1 cellular context compared by ENCODE assay signal in the genomic region with DNA sequence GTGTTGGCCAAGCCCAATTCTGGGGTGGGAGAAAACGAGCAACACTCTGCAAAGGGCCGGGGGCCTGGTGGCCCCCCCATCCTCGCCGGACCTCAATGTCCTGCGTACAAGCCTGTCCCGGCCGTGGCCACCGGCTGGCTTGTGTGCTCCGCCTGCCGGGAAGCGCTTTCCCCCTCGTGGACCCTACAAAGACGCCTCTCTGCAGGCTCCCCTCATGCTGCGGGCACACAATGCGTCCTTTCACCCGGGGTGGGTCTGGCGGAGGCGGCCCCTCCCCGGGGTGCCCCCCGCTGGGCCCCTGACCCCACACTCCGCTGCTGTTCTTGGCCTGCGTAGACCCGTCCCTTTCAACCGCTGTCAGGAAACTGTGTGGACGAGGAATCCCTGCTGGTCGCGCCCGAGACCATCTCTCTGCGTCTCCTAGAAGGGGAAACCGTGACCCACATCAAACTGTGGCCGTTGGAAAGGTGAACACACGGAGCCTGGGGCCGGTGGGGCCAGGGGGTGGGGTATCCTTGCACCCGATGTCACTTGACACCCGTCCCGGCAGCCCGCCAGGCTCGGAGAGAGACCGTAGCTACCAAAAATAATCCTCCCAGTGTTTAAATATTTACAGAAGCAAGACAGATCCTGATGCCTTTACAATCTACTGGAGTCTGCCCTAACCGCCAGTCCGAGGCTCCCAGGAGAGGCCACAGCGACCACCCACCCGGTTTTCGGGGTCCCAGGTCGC.
A peak's percentile ranks its signal among the peaks of the same experiment; 100 is the strongest.
TF ChIP-seq lines count a peak whose summit lies in the region.

No MANE protein-coding gene starts in this region.

TF ChIP-seq in HEK293, 187 proteins besides CTCF, POLR2A, EP300 and RAD21 (continued from another document and continues in another):
- no peak for TF ChIP-seq HOXD13 (CRISPR knock-in tag; IDR thresholded peaks at IDR 0.05; ENCODE audit: borderline replicate concordance)
- TF ChIP-seq, protein P1, sequence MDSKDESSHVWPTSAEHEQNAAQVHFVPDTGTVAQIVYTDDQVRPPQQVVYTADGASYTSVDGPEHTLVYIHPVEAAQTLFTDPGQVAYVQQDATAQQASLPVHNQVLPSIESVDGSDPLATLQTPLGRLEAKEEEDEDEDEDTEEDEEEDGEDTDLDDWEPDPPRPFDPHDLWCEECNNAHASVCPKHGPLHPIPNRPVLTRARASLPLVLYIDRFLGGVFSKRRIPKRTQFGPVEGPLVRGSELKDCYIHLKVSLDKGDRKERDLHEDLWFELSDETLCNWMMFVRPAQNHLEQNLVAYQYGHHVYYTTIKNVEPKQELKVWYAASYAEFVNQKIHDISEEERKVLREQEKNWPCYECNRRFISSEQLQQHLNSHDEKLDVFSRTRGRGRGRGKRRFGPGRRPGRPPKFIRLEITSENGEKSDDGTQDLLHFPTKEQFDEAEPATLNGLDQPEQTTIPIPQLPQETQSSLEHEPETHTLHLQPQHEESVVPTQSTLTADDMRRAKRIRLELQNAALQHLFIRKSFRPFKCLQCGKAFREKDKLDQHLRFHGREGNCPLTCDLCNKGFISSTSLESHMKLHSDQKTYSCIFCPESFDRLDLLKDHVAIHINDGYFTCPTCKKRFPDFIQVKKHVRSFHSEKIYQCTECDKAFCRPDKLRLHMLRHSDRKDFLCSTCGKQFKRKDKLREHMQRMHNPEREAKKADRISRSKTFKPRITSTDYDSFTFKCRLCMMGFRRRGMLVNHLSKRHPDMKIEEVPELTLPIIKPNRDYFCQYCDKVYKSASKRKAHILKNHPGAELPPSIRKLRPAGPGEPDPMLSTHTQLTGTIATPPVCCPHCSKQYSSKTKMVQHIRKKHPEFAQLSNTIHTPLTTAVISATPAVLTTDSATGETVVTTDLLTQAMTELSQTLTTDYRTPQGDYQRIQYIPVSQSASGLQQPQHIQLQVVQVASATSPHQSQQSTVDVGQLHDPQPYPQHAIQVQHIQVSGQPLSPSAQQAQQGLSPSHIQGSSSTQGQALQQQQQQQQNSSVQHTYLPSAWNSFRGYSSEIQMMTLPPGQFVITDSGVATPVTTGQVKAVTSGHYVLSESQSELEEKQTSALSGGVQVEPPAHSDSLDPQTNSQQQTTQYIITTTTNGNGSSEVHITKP (tag by site-specific recombination; IDR thresholded peaks at IDR 0.05): peak; percentile 91
- TF ChIP-seq, protein P2, sequence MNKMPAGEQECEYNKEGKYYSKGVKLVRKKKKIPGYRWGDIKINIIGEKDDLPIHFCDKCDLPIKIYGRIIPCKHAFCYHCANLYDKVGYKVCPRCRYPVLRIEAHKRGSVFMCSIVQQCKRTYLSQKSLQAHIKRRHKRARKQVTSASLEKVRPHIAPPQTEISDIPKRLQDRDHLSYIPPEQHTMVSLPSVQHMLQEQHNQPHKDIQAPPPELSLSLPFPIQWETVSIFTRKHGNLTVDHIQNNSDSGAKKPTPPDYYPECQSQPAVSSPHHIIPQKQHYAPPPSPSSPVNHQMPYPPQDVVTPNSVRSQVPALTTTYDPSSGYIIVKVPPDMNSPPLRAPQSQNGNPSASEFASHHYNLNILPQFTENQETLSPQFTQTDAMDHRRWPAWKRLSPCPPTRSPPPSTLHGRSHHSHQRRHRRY (tag by site-specific recombination; IDR thresholded peaks at IDR 0.05): peak; percentile 55; the same call in 1 of the 2 replicates
- TF ChIP-seq, protein P3, sequence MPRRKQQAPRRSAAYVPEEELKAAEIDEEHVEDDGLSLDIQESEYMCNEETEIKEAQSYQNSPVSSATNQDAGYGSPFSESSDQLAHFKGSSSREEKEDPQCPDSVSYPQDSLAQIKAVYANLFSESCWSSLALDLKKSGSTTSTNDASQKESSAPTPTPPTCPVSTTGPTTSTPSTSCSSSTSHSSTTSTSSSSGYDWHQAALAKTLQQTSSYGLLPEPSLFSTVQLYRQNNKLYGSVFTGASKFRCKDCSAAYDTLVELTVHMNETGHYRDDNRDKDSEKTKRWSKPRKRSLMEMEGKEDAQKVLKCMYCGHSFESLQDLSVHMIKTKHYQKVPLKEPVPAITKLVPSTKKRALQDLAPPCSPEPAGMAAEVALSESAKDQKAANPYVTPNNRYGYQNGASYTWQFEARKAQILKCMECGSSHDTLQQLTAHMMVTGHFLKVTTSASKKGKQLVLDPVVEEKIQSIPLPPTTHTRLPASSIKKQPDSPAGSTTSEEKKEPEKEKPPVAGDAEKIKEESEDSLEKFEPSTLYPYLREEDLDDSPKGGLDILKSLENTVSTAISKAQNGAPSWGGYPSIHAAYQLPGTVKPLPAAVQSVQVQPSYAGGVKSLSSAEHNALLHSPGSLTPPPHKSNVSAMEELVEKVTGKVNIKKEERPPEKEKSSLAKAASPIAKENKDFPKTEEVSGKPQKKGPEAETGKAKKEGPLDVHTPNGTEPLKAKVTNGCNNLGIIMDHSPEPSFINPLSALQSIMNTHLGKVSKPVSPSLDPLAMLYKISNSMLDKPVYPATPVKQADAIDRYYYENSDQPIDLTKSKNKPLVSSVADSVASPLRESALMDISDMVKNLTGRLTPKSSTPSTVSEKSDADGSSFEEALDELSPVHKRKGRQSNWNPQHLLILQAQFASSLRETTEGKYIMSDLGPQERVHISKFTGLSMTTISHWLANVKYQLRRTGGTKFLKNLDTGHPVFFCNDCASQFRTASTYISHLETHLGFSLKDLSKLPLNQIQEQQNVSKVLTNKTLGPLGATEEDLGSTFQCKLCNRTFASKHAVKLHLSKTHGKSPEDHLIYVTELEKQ (tag by site-specific recombination; IDR thresholded peaks at IDR 0.05; ENCODE audit: borderline replicate concordance): 0 out of 2 replicates have a peak, but pooled peaks have one; percentile 3
- TF ChIP-seq ZNF629 (tag by site-specific recombination; IDR thresholded peaks at IDR 0.05): peak; percentile 50; the same call in 1 of the 2 replicates
- TF ChIP-seq ZNF792 (tag by site-specific recombination; IDR thresholded peaks at IDR 0.05): no peak
- TF ChIP-seq, protein P4, sequence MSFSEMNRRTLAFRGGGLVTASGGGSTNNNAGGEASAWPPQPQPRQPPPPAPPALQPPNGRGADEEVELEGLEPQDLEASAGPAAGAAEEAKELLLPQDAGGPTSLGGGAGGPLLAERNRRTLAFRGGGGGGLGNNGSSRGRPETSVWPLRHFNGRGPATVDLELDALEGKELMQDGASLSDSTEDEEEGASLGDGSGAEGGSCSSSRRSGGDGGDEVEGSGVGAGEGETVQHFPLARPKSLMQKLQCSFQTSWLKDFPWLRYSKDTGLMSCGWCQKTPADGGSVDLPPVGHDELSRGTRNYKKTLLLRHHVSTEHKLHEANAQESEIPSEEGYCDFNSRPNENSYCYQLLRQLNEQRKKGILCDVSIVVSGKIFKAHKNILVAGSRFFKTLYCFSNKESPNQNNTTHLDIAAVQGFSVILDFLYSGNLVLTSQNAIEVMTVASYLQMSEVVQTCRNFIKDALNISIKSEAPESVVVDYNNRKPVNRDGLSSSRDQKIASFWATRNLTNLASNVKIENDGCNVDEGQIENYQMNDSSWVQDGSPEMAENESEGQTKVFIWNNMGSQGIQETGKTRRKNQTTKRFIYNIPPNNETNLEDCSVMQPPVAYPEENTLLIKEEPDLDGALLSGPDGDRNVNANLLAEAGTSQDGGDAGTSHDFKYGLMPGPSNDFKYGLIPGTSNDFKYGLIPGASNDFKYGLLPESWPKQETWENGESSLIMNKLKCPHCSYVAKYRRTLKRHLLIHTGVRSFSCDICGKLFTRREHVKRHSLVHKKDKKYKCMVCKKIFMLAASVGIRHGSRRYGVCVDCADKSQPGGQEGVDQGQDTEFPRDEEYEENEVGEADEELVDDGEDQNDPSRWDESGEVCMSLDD (tag by site-specific recombination; IDR thresholded peaks at IDR 0.05): peak; percentile 82; the same call in 1 of the 2 replicates
- TF ChIP-seq ZNF2 (tag by site-specific recombination; IDR thresholded peaks at IDR 0.05): 0 out of 2 replicates have a peak, but pooled peaks have one; percentile 26
- peak; percentile 71 for TF ChIP-seq ZBTB8A (tag by site-specific recombination; IDR thresholded peaks at IDR 0.05)
- TF ChIP-seq GLIS1 (tag by site-specific recombination; IDR thresholded peaks at IDR 0.05): peak; percentile 95
- TF ChIP-seq SP3 (tag by site-specific recombination; IDR thresholded peaks at IDR 0.05): peak; percentile 44; the same call in 1 of the 2 replicates
- TF ChIP-seq ZNF670 (tag by site-specific recombination; IDR thresholded peaks at IDR 0.05; ENCODE audit: low read depth): no peak
- peak; percentile 72; the same call in 1 of the 2 replicates for TF ChIP-seq ZBTB7A (tag by site-specific recombination; IDR thresholded peaks at IDR 0.05; ENCODE audit: low read depth)
- peak; percentile 97 for TF ChIP-seq ZFP69B (tag by site-specific recombination; IDR thresholded peaks at IDR 0.05)
- no peak for TF ChIP-seq ZNF777 (tag by site-specific recombination; IDR thresholded peaks at IDR 0.05; ENCODE audit: borderline replicate concordance)
- TF ChIP-seq, protein P5, sequence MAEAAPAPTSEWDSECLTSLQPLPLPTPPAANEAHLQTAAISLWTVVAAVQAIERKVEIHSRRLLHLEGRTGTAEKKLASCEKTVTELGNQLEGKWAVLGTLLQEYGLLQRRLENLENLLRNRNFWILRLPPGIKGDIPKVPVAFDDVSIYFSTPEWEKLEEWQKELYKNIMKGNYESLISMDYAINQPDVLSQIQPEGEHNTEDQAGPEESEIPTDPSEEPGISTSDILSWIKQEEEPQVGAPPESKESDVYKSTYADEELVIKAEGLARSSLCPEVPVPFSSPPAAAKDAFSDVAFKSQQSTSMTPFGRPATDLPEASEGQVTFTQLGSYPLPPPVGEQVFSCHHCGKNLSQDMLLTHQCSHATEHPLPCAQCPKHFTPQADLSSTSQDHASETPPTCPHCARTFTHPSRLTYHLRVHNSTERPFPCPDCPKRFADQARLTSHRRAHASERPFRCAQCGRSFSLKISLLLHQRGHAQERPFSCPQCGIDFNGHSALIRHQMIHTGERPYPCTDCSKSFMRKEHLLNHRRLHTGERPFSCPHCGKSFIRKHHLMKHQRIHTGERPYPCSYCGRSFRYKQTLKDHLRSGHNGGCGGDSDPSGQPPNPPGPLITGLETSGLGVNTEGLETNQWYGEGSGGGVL (tag by site-specific recombination; IDR thresholded peaks at IDR 0.05): peak; percentile 95
- peak; percentile 19; the same call in 1 of the 2 replicates for TF ChIP-seq FEZF1 (tag by site-specific recombination; IDR thresholded peaks at IDR 0.05)
- TF ChIP-seq, protein P6, sequence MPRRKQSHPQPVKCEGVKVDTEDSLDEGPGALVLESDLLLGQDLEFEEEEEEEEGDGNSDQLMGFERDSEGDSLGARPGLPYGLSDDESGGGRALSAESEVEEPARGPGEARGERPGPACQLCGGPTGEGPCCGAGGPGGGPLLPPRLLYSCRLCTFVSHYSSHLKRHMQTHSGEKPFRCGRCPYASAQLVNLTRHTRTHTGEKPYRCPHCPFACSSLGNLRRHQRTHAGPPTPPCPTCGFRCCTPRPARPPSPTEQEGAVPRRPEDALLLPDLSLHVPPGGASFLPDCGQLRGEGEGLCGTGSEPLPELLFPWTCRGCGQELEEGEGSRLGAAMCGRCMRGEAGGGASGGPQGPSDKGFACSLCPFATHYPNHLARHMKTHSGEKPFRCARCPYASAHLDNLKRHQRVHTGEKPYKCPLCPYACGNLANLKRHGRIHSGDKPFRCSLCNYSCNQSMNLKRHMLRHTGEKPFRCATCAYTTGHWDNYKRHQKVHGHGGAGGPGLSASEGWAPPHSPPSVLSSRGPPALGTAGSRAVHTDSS (tag by site-specific recombination; IDR thresholded peaks at IDR 0.05): no peak
- peak; percentile 58 for TF ChIP-seq WT1 (tag by site-specific recombination; IDR thresholded peaks at IDR 0.05)
- TF ChIP-seq, protein P7, sequence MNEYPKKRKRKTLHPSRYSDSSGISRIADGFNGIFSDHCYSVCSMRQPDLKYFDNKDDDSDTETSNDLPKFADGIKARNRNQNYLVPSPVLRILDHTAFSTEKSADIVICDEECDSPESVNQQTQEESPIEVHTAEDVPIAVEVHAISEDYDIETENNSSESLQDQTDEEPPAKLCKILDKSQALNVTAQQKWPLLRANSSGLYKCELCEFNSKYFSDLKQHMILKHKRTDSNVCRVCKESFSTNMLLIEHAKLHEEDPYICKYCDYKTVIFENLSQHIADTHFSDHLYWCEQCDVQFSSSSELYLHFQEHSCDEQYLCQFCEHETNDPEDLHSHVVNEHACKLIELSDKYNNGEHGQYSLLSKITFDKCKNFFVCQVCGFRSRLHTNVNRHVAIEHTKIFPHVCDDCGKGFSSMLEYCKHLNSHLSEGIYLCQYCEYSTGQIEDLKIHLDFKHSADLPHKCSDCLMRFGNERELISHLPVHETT (tag by site-specific recombination; IDR thresholded peaks at IDR 0.05): no peak
- TF ChIP-seq KLF8 (tag by site-specific recombination; IDR thresholded peaks at IDR 0.05): no peak; the same call in 1 of the 2 replicates
- peak; percentile 52 for TF ChIP-seq ZFHX2 (tag by site-specific recombination; conservative IDR thresholded peaks at IDR 0.05)
- no peak for TF ChIP-seq ZNF354C (tag by site-specific recombination; IDR thresholded peaks at IDR 0.05; ENCODE audit: borderline replicate concordance, low read depth)
- no peak for TF ChIP-seq ZNF350 (tag by site-specific recombination; IDR thresholded peaks at IDR 0.05)
- TF ChIP-seq ZNF274 (IDR thresholded peaks at IDR 0.05; ENCODE audit: low read length): no peak
- no peak for TF ChIP-seq ZNF274 (tag by site-specific recombination; IDR thresholded peaks at IDR 0.05; ENCODE audit: borderline replicate concordance)
- TF ChIP-seq, protein P8, sequence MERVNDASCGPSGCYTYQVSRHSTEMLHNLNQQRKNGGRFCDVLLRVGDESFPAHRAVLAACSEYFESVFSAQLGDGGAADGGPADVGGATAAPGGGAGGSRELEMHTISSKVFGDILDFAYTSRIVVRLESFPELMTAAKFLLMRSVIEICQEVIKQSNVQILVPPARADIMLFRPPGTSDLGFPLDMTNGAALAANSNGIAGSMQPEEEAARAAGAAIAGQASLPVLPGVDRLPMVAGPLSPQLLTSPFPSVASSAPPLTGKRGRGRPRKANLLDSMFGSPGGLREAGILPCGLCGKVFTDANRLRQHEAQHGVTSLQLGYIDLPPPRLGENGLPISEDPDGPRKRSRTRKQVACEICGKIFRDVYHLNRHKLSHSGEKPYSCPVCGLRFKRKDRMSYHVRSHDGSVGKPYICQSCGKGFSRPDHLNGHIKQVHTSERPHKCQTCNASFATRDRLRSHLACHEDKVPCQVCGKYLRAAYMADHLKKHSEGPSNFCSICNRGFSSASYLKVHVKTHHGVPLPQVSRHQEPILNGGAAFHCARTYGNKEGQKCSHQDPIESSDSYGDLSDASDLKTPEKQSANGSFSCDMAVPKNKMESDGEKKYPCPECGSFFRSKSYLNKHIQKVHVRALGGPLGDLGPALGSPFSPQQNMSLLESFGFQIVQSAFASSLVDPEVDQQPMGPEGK (tag by site-specific recombination; IDR thresholded peaks at IDR 0.05): peak; percentile 94
- TF ChIP-seq ZBTB20 (tag by site-specific recombination; IDR thresholded peaks at IDR 0.05): peak; percentile 70
- TF ChIP-seq IKZF3 (tag by site-specific recombination; IDR thresholded peaks at IDR 0.05): no peak; the same call in 1 of the 2 replicates
- TF ChIP-seq, protein P9, sequence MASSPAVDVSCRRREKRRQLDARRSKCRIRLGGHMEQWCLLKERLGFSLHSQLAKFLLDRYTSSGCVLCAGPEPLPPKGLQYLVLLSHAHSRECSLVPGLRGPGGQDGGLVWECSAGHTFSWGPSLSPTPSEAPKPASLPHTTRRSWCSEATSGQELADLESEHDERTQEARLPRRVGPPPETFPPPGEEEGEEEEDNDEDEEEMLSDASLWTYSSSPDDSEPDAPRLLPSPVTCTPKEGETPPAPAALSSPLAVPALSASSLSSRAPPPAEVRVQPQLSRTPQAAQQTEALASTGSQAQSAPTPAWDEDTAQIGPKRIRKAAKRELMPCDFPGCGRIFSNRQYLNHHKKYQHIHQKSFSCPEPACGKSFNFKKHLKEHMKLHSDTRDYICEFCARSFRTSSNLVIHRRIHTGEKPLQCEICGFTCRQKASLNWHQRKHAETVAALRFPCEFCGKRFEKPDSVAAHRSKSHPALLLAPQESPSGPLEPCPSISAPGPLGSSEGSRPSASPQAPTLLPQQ (tag by site-specific recombination; IDR thresholded peaks at IDR 0.05): peak; percentile 95
- peak; percentile 27; the same call in 1 of the 2 replicates for TF ChIP-seq MZF1 (tag by site-specific recombination; IDR thresholded peaks at IDR 0.05; ENCODE audit: borderline replicate concordance)
- TF ChIP-seq BCL11B (tag by site-specific recombination; IDR thresholded peaks at IDR 0.05; ENCODE audit: low read depth): peak; percentile 93
- TF ChIP-seq ZNF600 (tag by site-specific recombination; IDR thresholded peaks at IDR 0.05): no peak
